Comparison of ENCODE assay signal across 14 cellular contexts in genomic region chr4:74983229-74983628, GRCh38. TPM values are rescaled to one million over a fixed set of nuclear protein-coding genes. Genes with fewer than 3 reads are reported as not detected.
DNase-seq lines count a peak whose midpoint lies in the region; ATAC-seq and TF ChIP-seq lines count a peak whose summit lies in the region.
"Had no signal": no experiment of that assay in that cellular context is flagged by ENCODE, and none has a peak within 500 bp of the region (broad histone marks: within the 10 kb centered on the region; RNA-seq: fewer than 3 reads in every experiment).

No MANE protein-coding gene starts in this region.

- peaks cover 9% of the 10 kb centered on the region for H3K9me3 Mint-ChIP-seq in stimulated activated effector memory CD8-positive, alpha-beta T cell treated with anti-CD3 and anti-CD28 coated beads, Interleukin-12 subunit alpha, Interleukin-12 subunit beta, amount 100 ng/mL, for 72 hours

- TF ChIP-seq CTCF in HEK293 (tag by site-specific recombination; IDR thresholded peaks at IDR 0.05), result no peak
- TF ChIP-seq CTCF in fibroblast of mammary gland (conservative IDR thresholded peaks at IDR 0.05; ENCODE audit: control insufficient read depth, insufficient read depth, low read depth, low read length), result no peak

- no peaks in the 10 kb centered on the region for H3K36me3 ChIP-seq in HEK293 (ENCODE audit: control insufficient read depth in 2 of 2, insufficient read depth in 1 of 2, low read length in 2 of 2)
- H3K36me3 ChIP-seq: BLaER1, HAP-1 had no signal

- intact Hi-C loops in sciatic nerve (cut with DNase I), result no loop called here

- DNase-seq in DMS53 (lab: John Stamatoyannopoulos, UW), result peak; percentile 32
- DNase-seq in fibroblast of mammary gland (ENCODE audit: low read depth), result peak; percentile 14
- DNase-seq in stimulated activated effector memory CD8-positive, alpha-beta T cell treated with anti-CD3 and anti-CD28 coated beads, Interleukin-12 subunit alpha, Interleukin-12 subunit beta, amount 100 ng/mL, for 72 hours (ENCODE audit: low spot score in 2 of 2), result no peak
- no peak for DNase-seq in sciatic nerve (ENCODE audit: low spot score)
- DNase-seq in T1000 (lab: John Stamatoyannopoulos, UW), result no peak
- DNase-seq: 8988T; CD4-positive, alpha-beta memory T cell; KBM-7 had no signal

- peak; percentile 32 for ATAC-seq in stimulated activated effector memory CD8-positive, alpha-beta T cell treated with anti-CD3 and anti-CD28 coated beads, Interleukin-12 subunit alpha, Interleukin-12 subunit beta, amount 100 ng/mL, for 72 hours
- ATAC-seq in GM19452 (IDR thresholded peaks at IDR 0.05; ENCODE audit: unreplicated experiment) (no peak), sciatic nerve (no peak)

- H3K4me1 Mint-ChIP-seq in stimulated activated effector memory CD8-positive, alpha-beta T cell treated with anti-CD3 and anti-CD28 coated beads, Interleukin-12 subunit alpha, Interleukin-12 subunit beta, amount 100 ng/mL, for 72 hours, result no peaks in the 10 kb centered on the region
- H3K4me1 Mint-ChIP-seq: CD14-positive monocyte; CD4-positive, alpha-beta memory T cell had no signal

- H3K4me3 ChIP-seq in HEK293 (ENCODE audit: low read depth, low read length) (no peak overlapping the region), fibroblast of mammary gland (ENCODE audit: control insufficient read depth, low read depth, low read length) (no peak overlapping the region)
- H3K4me3 ChIP-seq: BLaER1, HAP-1 had no signal

- no peak overlapping the region for H3K27ac Mint-ChIP-seq in stimulated activated effector memory CD8-positive, alpha-beta T cell treated with anti-CD3 and anti-CD28 coated beads, Interleukin-12 subunit alpha, Interleukin-12 subunit beta, amount 100 ng/mL, for 72 hours
- H3K27ac Mint-ChIP-seq: CD14-positive monocyte; CD4-positive, alpha-beta memory T cell had no signal

- no peaks in the 10 kb centered on the region for H3K4me1 ChIP-seq in HEK293 (ENCODE audit: control insufficient read depth, insufficient read depth, low read length)
- H3K4me1 ChIP-seq: BLaER1, HAP-1 had no signal

- H3K9me3 ChIP-seq in HEK293 (ENCODE audit: control insufficient read depth, insufficient read depth, low read depth, low read length), result no peaks in the 10 kb centered on the region

- CTCF ChIA-PET in HEK293 (lab: Yijun Ruan, JAX), result no interaction called here

- H3K27ac ChIP-seq in HEK293 (ENCODE audit: extremely low read depth, low read depth, low read length), result no peak overlapping the region
- H3K27ac ChIP-seq: BLaER1 had no signal

- no peak overlapping the region for H3K4me3 Mint-ChIP-seq in stimulated activated effector memory CD8-positive, alpha-beta T cell treated with anti-CD3 and anti-CD28 coated beads, Interleukin-12 subunit alpha, Interleukin-12 subunit beta, amount 100 ng/mL, for 72 hours
- H3K4me3 Mint-ChIP-seq: CD14-positive monocyte; CD4-positive, alpha-beta memory T cell; IgD-negative memory B cell had no signal

- POLR2A ChIA-PET in HEK293 (lab: Yijun Ruan, JAX), result no interaction called here

- H3K36me3 Mint-ChIP-seq in stimulated activated effector memory CD8-positive, alpha-beta T cell treated with anti-CD3 and anti-CD28 coated beads, Interleukin-12 subunit alpha, Interleukin-12 subunit beta, amount 100 ng/mL, for 72 hours, result no peaks in the 10 kb centered on the region
- H3K36me3 Mint-ChIP-seq: CD14-positive monocyte; CD4-positive, alpha-beta memory T cell had no signal

TF ChIP-seq in HEK293, 187 proteins besides CTCF, POLR2A, EP300 and RAD21:
- peak; percentile 20; the same call in 1 of the 2 replicates for TF ChIP-seq ZBTB21 (tag by site-specific recombination; IDR thresholded peaks at IDR 0.05)
- TF ChIP-seq ZNF529 (tag by site-specific recombination; IDR thresholded peaks at IDR 0.05; ENCODE audit: insufficient replicate concordance), result no peak

RNA-seq across cellular contexts. Expression of gene PARM1, which starts 50.3 kb away (rescaled TPM):
- total RNA-seq in sciatic nerve, result 9.1 TPM
- total RNA-seq: CD4-positive, alpha-beta memory T cell had no signal

Comparison
In these comparisons a context has a peak if more than half of its experiments do, and no peak if none do; other contexts are left out.
1. DNase-seq: peak in DMS53 (single experiment) and fibroblast of mammary gland (single experiment); none in stimulated activated effector memory CD8-positive, alpha-beta T cell treated with anti-CD3 and anti-CD28 coated beads, Interleukin-12 subunit alpha, Interleukin-12 subunit beta, amount 100 ng/mL, for 72 hours (0 of 2), sciatic nerve (single experiment) and T1000 (single experiment).